Comparison of ENCODE assay signal across 21 cellular contexts in genomic region chr3:52248165-52248541, GRCh38. TPM values are rescaled to one million over a fixed set of nuclear protein-coding genes. Genes with fewer than 3 reads are reported as not detected.
DNase-seq lines count a peak whose midpoint lies in the region; ATAC-seq, FAIRE-seq and TF ChIP-seq lines count a peak whose summit lies in the region.
"Had no signal": no experiment of that assay in that cellular context is flagged by ENCODE, and none has a peak within 500 bp of the region (broad histone marks: within the 10 kb centered on the region; RNA-seq: fewer than 3 reads in every experiment).

No MANE protein-coding gene starts in this region.

- BruUV-seq in IMR-90 (replicated peaks; lab: Mats Ljungman, UMichigan), result no TSS peak
- BruUV-seq in GM12878 (replicated peaks; lab: Mats Ljungman, UMichigan), result TSS peak; percentile 68

- no peak overlapping the region for H2AK5ac ChIP-seq in IMR-90 (ENCODE audit: low read depth, low read length)

- no peak overlapping the region for H2BK5ac ChIP-seq in IMR-90 (ENCODE audit: low read depth, low read length, poor library complexity, severe bottlenecking)

- RAD21 ChIA-PET in GM12878 (lab: Charles Lee; ENCODE audit: unreplicated experiment), result no interaction called here

- no peak overlapping the region for H2BK120ac ChIP-seq in IMR-90 (ENCODE audit: low read depth, low read length)

- H3K36me3 ChIP-seq in IMR-90 (ENCODE audit: control insufficient read depth, insufficient read depth, low read length) (peaks cover 31% of the 10 kb centered on the region), GM12878 (ENCODE audit: control insufficient read depth in 2 of 2, insufficient read depth in 2 of 2, low read length in 1 of 2) (peaks cover 11 to 14% of the 10 kb centered on the region in 2 experiments; a peak in 3 of 4 replicates), neutrophil (peaks cover 57% of the 10 kb centered on the region)

- no peak overlapping the region for H2BK20ac ChIP-seq in IMR-90 (ENCODE audit: low read depth, low read length)

- H3K14ac ChIP-seq in IMR-90 (replicated peaks; ENCODE audit: low read depth, low read length), result no peak overlapping the region

- no peak overlapping the region for H2AFZ ChIP-seq in IMR-90 (replicated peaks; ENCODE audit: low read length, poor library complexity)
- no peak overlapping the region for H2AFZ ChIP-seq in GM12878 (ENCODE audit: control insufficient read depth, low read depth, low read length)
- H2AFZ ChIP-seq: PC-9 had no signal

- H3K9ac ChIP-seq in IMR-90 (ENCODE audit: low read depth, low read length), result no peak overlapping the region
- H3K9ac ChIP-seq in GM12878 (ENCODE audit: control insufficient read depth, insufficient read depth, low read length), result no peak overlapping the region

- H4K8ac ChIP-seq in IMR-90 (ENCODE audit: low read depth in 2 of 2, low read length in 2 of 2), result no peak overlapping the region

- no peak overlapping the region for H3K4me3 ChIP-seq in IMR-90 (ENCODE audit: insufficient read depth, low read depth, low read length)
- H3K4me3 ChIP-seq in GM12878, result no peak overlapping the region
- H3K4me3 ChIP-seq in neutrophil (ENCODE audit: low read depth in 1 of 2, low read length in 1 of 2), result peak overlapping the region in 1 of 2 experiments; percentile 81
- H3K4me3 ChIP-seq: A549, PC-9, sigmoid colon had no signal

- CTCF ChIA-PET in IMR-90 (lab: Yijun Ruan, JAX) (no interaction called here), GM12878 (lab: Yijun Ruan, JAX) (interaction anchor here (0.6 kb wide), 1 partner anchor 37 kb away, joined by 3 read pairs; no protein-coding TSS in a partner anchor)

- no peak overlapping the region for H3K4ac ChIP-seq in IMR-90 (ENCODE audit: low read depth, low read length)

- H3K79me1 ChIP-seq in IMR-90 (ENCODE audit: low read depth in 1 of 2, low read length in 2 of 2), result peaks cover 10 to 64% of the 10 kb centered on the region in 2 experiments

- H3K27ac ChIP-seq in IMR-90 (ENCODE audit: insufficient read depth, low read length) (no peak overlapping the region), GM12878 (ENCODE audit: control insufficient read depth, insufficient read depth) (no peak overlapping the region), neutrophil (peak overlapping the region; percentile 98)
- H3K27ac ChIP-seq: A549, PC-9 had no signal

- ATAC-seq in IMR-90 (ENCODE audit: low read depth), result no peak
- ATAC-seq in GM12878, result no peak
- no peak for ATAC-seq in GM21381 (IDR thresholded peaks at IDR 0.05; ENCODE audit: unreplicated experiment)
- no peak for ATAC-seq in GM19467 (IDR thresholded peaks at IDR 0.05; ENCODE audit: unreplicated experiment)
- ATAC-seq: left ventricle myocardium superior had no signal

- TF ChIP-seq RAD21 in IMR-90 (IDR thresholded peaks at IDR 0.05; ENCODE audit: low read length) (no peak), GM12878 (IDR thresholded peaks at IDR 0.05; ENCODE audit: insufficient read depth, low read depth, low read length) (no peak)

- no peak overlapping the region for H3K18ac ChIP-seq in IMR-90 (ENCODE audit: low read depth, low read length)

- peak overlapping the region; percentile 59 for H2AK9ac ChIP-seq in IMR-90 (replicated peaks; ENCODE audit: low read depth, low read length, poor library complexity)

- H3K23ac ChIP-seq in IMR-90 (ENCODE audit: low read depth, low read length), result no peak overlapping the region

- no peak for TF ChIP-seq EP300 in GM12878 (IDR thresholded peaks at IDR 0.05; ENCODE audit: borderline replicate concordance in 1 of 2, control insufficient read depth in 1 of 2, low read depth in 2 of 2, low read length in 2 of 2)

- TF ChIP-seq CTCF in IMR-90 (conservative IDR thresholded peaks at IDR 0.05; ENCODE audit: low read depth, low read length), result no peak
- no peak for TF ChIP-seq CTCF in GM12878 (IDR thresholded peaks at IDR 0.05 in 2 of 3, conservative IDR thresholded peaks at IDR 0.05 in 1 of 3; ENCODE audit: control insufficient read depth in 2 of 3, extremely low read depth in 1 of 3, insufficient read depth in 1 of 3, low read depth in 3 of 3, low read length in 3 of 3)
- TF ChIP-seq CTCF in neutrophil (IDR thresholded peaks at IDR 0.05), result no peak

- peaks cover 1% of the 10 kb centered on the region for H3K79me2 ChIP-seq in GM12878 (ENCODE audit: control insufficient read depth, insufficient read depth, low read length)

- TF ChIP-seq POLR2A in IMR-90 (IDR thresholded peaks at IDR 0.05; ENCODE audit: low read depth, low read length), result no peak
- TF ChIP-seq POLR2A in GM12878 (IDR thresholded peaks at IDR 0.05; ENCODE audit: low read depth, low read length), result no peak

- H3K9me3 ChIP-seq in IMR-90 (ENCODE audit: control insufficient read depth, insufficient read depth, low read length) (0 out of 2 replicates have a peak, but pooled peaks cover 1% of the 10 kb centered on the region), GM12878 (replicated peaks; ENCODE audit: control insufficient read depth, insufficient read depth, low read length) (no peaks in the 10 kb centered on the region; the same call in 2 of the 3 replicates), neutrophil (no peaks in the 10 kb centered on the region)
- H3K9me3 ChIP-seq: A549, sigmoid colon, stomach had no signal

- in situ Hi-C loops in IMR-90 (cut with MboI; ENCODE audit: low sequenced_read_pairs) (no loop called here), GM12878 (cut with MboI) (no loop called here)

- WGBS in IMR-90 (ENCODE audit: extremely low coverage in 2 of 2, insufficient read length in 1 of 2), 2 experiments, result 93% methylated on average over 3 of the region's 10 CpGs; no CpG with 5 or more reads in 1 of the 2 experiments
- 82% methylated on average over 10 of the region's 10 CpGs for WGBS in GM12878 (ENCODE audit: insufficient coverage, insufficient replicate concordance, low lambda C conversion rate, missing lambda C conversion rate)

- no peak overlapping the region for H3K56ac ChIP-seq in IMR-90 (ENCODE audit: extremely low read depth, insufficient read depth, low read length)

- dilution Hi-C loops in IMR-90 (cut with HindIII; ENCODE audit: low sequenced_read_pairs, unreplicated experiment), result no loop called here

- H3K4me2 ChIP-seq in IMR-90 (ENCODE audit: low read depth, low read length), result no peak overlapping the region
- no peak overlapping the region for H3K4me2 ChIP-seq in GM12878 (ENCODE audit: control insufficient read depth, insufficient read depth)
- H3K4me2 ChIP-seq: A549, PC-9 had no signal

- intact Hi-C loops in IMR-90 (cut with micrococcal nuclease), result no loop called here
- intact Hi-C loops in GM12878 (cut with micrococcal nuclease; ENCODE audit: unreplicated experiment), result no loop called here

- POLR2A ChIA-PET in IMR-90 (lab: Charles Lee; ENCODE audit: unreplicated experiment), result interaction anchor here (0.5 kb wide), 1 partner anchor 30 kb away, joined by 8 read pairs; the partner anchor contains the start of gene WDR82
- POLR2A ChIA-PET in GM12878 (lab: Charles Lee), result interaction anchor here (0.6 to 7.8 kb wide), 6 partner anchors 10 to 37 kb away, joined by 3 to 60 read pairs (median 4); partner anchors contain the start of genes TLR9, TWF2 and WDR82

- H4K91ac ChIP-seq in IMR-90 (ENCODE audit: insufficient read depth, low read depth, low read length), result no peak overlapping the region

- DNase-seq in activated CD4-positive, alpha-beta T cell treated with anti-CD3 and anti-CD28 coated beads for 1 hour, result peak; percentile 6
- no peak for DNase-seq in activated CD4-positive, alpha-beta T cell treated with anti-CD3 and anti-CD28 coated beads, Interleukin-2, amount 50 U/mL, for 4 hours
- DNase-seq in IMR-90, result no peak
- DNase-seq in GM12878 (ENCODE audit: low read depth, low spot score), result no peak
- DNase-seq in NCI-H1105 (lab: John Stamatoyannopoulos, UW), result no peak
- DNase-seq: activated CD4-positive, alpha-beta T cell treated with anti-CD3 and anti-CD28 coated beads, Interleukin-2, amount 50 U/mL, for 1 hour; left ventricle myocardium superior; NCI-H446 treated with DMSO at 0.1 percent for 48 hours; PC-9; sigmoid colon; stomach; SW 1271 had no signal

- H3K9me1 ChIP-seq in IMR-90 (ENCODE audit: insufficient read depth, low read length), result peaks cover 34% of the 10 kb centered on the region

- FAIRE-seq in GM12878 (lab: Jason Lieb, UNC), result no peak
- FAIRE-seq: A549, colon, D721Med, HepG2 had no signal

- H4K20me1 ChIP-seq in IMR-90 (ENCODE audit: insufficient read depth, low read length) (peaks cover 16% of the 10 kb centered on the region; the same call in 1 of the 2 replicates), GM12878 (ENCODE audit: control insufficient read depth, insufficient read depth) (no peaks in the 10 kb centered on the region)

- H3K27me3 ChIP-seq in IMR-90 (ENCODE audit: control insufficient read depth, insufficient read depth, low read length), result no peaks in the 10 kb centered on the region
- no peaks in the 10 kb centered on the region for H3K27me3 ChIP-seq in GM12878 (replicated peaks in 1 of 2; ENCODE audit: control insufficient read depth in 2 of 2, insufficient read depth in 2 of 2, low read length in 1 of 2)
- H3K27me3 ChIP-seq in neutrophil, result no peaks in the 10 kb centered on the region
- H3K27me3 ChIP-seq: sigmoid colon, stomach had no signal

- no peak overlapping the region for H4K5ac ChIP-seq in IMR-90 (ENCODE audit: low read depth, low read length)

- no peak overlapping the region for H2BK15ac ChIP-seq in IMR-90 (ENCODE audit: low read depth, low read length)

- H3K4me1 ChIP-seq in IMR-90 (ENCODE audit: control insufficient read depth, insufficient read depth, low read length) (peaks cover 20% of the 10 kb centered on the region), GM12878 (ENCODE audit: control insufficient read depth, insufficient read depth, low read length) (peaks cover 41% of the 10 kb centered on the region), neutrophil (ENCODE audit: control insufficient read depth in 1 of 2, insufficient read depth in 1 of 2, low read depth in 1 of 2, low read length in 1 of 2) (peaks cover 60 to 71% of the 10 kb centered on the region in 2 experiments)

- SMC1A ChIA-PET in GM12878 (lab: Charles Lee; ENCODE audit: uncharacterized antibody, unreplicated experiment), result interaction anchor here (1.1 kb wide), 1 partner anchor 12 kb away, joined by 5 read pairs; no protein-coding TSS in a partner anchor

RNA-seq across cellular contexts. Expression of gene PPM1M, which starts 2.6 kb away (rescaled TPM):
- 12.2 and 13.1 TPM in 2 replicates for total RNA-seq in IMR-90 (2012; rRNA removed)
- 15.4 and 18.1 TPM in 2 replicates for polyA plus RNA-seq in IMR-90 (2012; rRNA removed)
- polyA plus RNA-seq in IMR-90 (2012; cell fraction: cytosol; rRNA removed), result 12.1 and 14.9 TPM in 2 replicates
- polyA plus RNA-seq in IMR-90 (2012; cell fraction: nucleus; rRNA removed; ENCODE audit: low replicate concordance), result 51.7 and 53.1 TPM in 2 replicates
- 10.4 and 10.8 TPM in 2 replicates for total RNA-seq in GM12878 (2013; cell fraction: nucleolus; rRNA removed)
- total RNA-seq in GM12878 (2014; rRNA removed), result 15.7 and 16.3 TPM in 2 replicates
- 14.1 TPM in 2 replicates for total RNA-seq in GM12878 (2014; rRNA removed; fragmentation: Illumina TruSeq; extraction: Trizol)
- total RNA-seq in GM12878 (2021), result 24.8 and 25.9 TPM in 2 replicates
- 11.0 TPM for polyA plus RNA-seq in GM12878 (2011; ENCODE audit: low read depth)
- 19.2 and 21.1 TPM in 2 replicates for polyA plus RNA-seq in GM12878 (2011; rRNA removed)
- polyA plus RNA-seq in GM12878 (2011; cell fraction: cytosol; rRNA removed), result 26.1 and 26.4 TPM in 2 replicates
- polyA plus RNA-seq in GM12878 (2011; cell fraction: nucleus; rRNA removed), result 55.4 and 72.9 TPM in 2 replicates
- 16.3 and 19.2 TPM in 2 replicates for polyA plus RNA-seq in GM12878 (2012)
- 19.8 and 24.3 TPM in 2 replicates for polyA plus RNA-seq in GM12878 (2014; fragmentation: Illumina TruSeq; extraction: Trizol)
- polyA plus RNA-seq in GM12878 (2014; fragmentation: Nextera tagmentation; extraction: Ambion mirVana), result 10 to 100 TPM in 1 of 2 experiments, 1 to 10 TPM in 1; 7.5 to 15.3 TPM
- 23.1 and 24.3 TPM in 2 replicates for polyA plus RNA-seq in GM12878 (2014; rRNA removed)
- polyA plus RNA-seq in GM12878 (2016; fragmentation: Nextera tagmentation; extraction: Ambion mirVana), result 1 to 10 TPM; 7.3 to 9.5 TPM
- polyA minus RNA-seq in GM12878 (2011; rRNA and poly(A)+ RNA removed), result 28.2 and 35.1 TPM in 2 replicates
- polyA minus RNA-seq in GM12878 (2011; cell fraction: cytosol; rRNA and poly(A)+ RNA removed), result 3.9 and 5.3 TPM in 2 replicates
- 11.4 and 12.5 TPM in 2 replicates for polyA minus RNA-seq in GM12878 (2011; cell fraction: nucleus; rRNA and poly(A)+ RNA removed)

RNA-seq across cellular contexts. Expression of gene TWF2, which starts 9.2 kb away (rescaled TPM):
- total RNA-seq in IMR-90 (2012; rRNA removed) (105 and 111 TPM in 2 replicates), GM12878 (2014; rRNA removed) (67.7 and 81.3 TPM in 2 replicates), GM12878 (2014; rRNA removed; fragmentation: Illumina TruSeq; extraction: Trizol) (34.7 and 37.5 TPM in 2 replicates), GM12878 (2021) (88.1 and 88.2 TPM in 2 replicates)
- polyA plus RNA-seq in IMR-90 (2012; rRNA removed) (145 and 158 TPM in 2 replicates), GM12878 (2011; rRNA removed) (30.3 and 56.6 TPM in 2 replicates), GM12878 (2014; fragmentation: Illumina TruSeq; extraction: Trizol) (9.8 and 38.5 TPM in 2 replicates), GM12878 (2014; fragmentation: Nextera tagmentation; extraction: Ambion mirVana) (1 to 10 TPM in 1 of 2 experiments, under 1 TPM in 1; 0.16 to 3.4 TPM), GM12878 (2014; rRNA removed) (106 and 113 TPM in 2 replicates), GM12878 (2016; fragmentation: Nextera tagmentation; extraction: Ambion mirVana) (10 to 100 TPM; 80.4 to 90.5 TPM)
- 165 and 194 TPM in 2 replicates for polyA plus RNA-seq in IMR-90 (2012; cell fraction: cytosol; rRNA removed)
- polyA plus RNA-seq in IMR-90 (2012; cell fraction: nucleus; rRNA removed; ENCODE audit: low replicate concordance), result 62.0 and 123 TPM in 2 replicates
- total RNA-seq in GM12878 (2013; cell fraction: nucleolus; rRNA removed), result 11.4 and 12.4 TPM in 2 replicates
- polyA plus RNA-seq in GM12878 (2011; ENCODE audit: low read depth), result 26.2 TPM
- polyA plus RNA-seq in GM12878 (2011; cell fraction: cytosol; rRNA removed), result 115 and 164 TPM in 2 replicates
- polyA plus RNA-seq in GM12878 (2011; cell fraction: nucleus; rRNA removed), result 78.7 and 103 TPM in 2 replicates
- polyA plus RNA-seq in GM12878 (2012), result 46.6 and 50.7 TPM in 2 replicates
- polyA minus RNA-seq in GM12878 (2011; rRNA and poly(A)+ RNA removed), result 40.5 and 76.6 TPM in 2 replicates
- polyA minus RNA-seq in GM12878 (2011; cell fraction: cytosol; rRNA and poly(A)+ RNA removed), result 25.4 and 34.2 TPM in 2 replicates
- polyA minus RNA-seq in GM12878 (2011; cell fraction: nucleus; rRNA and poly(A)+ RNA removed), result 11.8 and 16.6 TPM in 2 replicates

RNA-seq across cellular contexts. Expression of gene TLR9, which starts 22.7 kb away (rescaled TPM):
- not detected in 2 replicates for total RNA-seq in IMR-90 (2012; rRNA removed)
- polyA plus RNA-seq in IMR-90 (2012; rRNA removed), result 0.03 TPM in 1 of 2 replicates, not detected in the other
- polyA plus RNA-seq in IMR-90 (2012; cell fraction: cytosol; rRNA removed), result 0.01 TPM in 1 of 2 replicates, not detected in the other
- 0.15 TPM in 2 replicates for polyA plus RNA-seq in IMR-90 (2012; cell fraction: nucleus; rRNA removed; ENCODE audit: low replicate concordance)
- 0.51 and 1.6 TPM in 2 replicates for total RNA-seq in GM12878 (2013; cell fraction: nucleolus; rRNA removed)
- total RNA-seq in GM12878 (2014; rRNA removed), result 0.22 and 0.51 TPM in 2 replicates
- total RNA-seq in GM12878 (2014; rRNA removed; fragmentation: Illumina TruSeq; extraction: Trizol), result 0.14 and 0.22 TPM in 2 replicates
- total RNA-seq in GM12878 (2021), result 4.8 and 6.9 TPM in 2 replicates
- 2.1 TPM for polyA plus RNA-seq in GM12878 (2011; ENCODE audit: low read depth)
- 0.03 and 0.11 TPM in 2 replicates for polyA plus RNA-seq in GM12878 (2011; rRNA removed)
- polyA plus RNA-seq in GM12878 (2011; cell fraction: cytosol; rRNA removed), result 0.15 and 0.24 TPM in 2 replicates
- polyA plus RNA-seq in GM12878 (2011; cell fraction: nucleus; rRNA removed), result 0.64 and 1.0 TPM in 2 replicates
- polyA plus RNA-seq in GM12878 (2012), result 4.5 TPM in 2 replicates
- polyA plus RNA-seq in GM12878 (2014; fragmentation: Illumina TruSeq; extraction: Trizol), result 0.53 TPM in 1 of 2 replicates, not detected in the other
- polyA plus RNA-seq in GM12878 (2014; fragmentation: Nextera tagmentation; extraction: Ambion mirVana), result under 1 TPM in 1 of 2 experiments, not detected in 1; 0.10 TPM
- polyA plus RNA-seq in GM12878 (2014; rRNA removed), result 1.1 and 1.5 TPM in 2 replicates
- polyA plus RNA-seq in GM12878 (2016; fragmentation: Nextera tagmentation; extraction: Ambion mirVana), result 1 to 10 TPM in 1 of 2 experiments, under 1 TPM in 1; 0.82 to 1.2 TPM
- polyA minus RNA-seq in GM12878 (2011; rRNA and poly(A)+ RNA removed), result 0.15 TPM in 1 of 2 replicates, not detected in the other
- 0.42 TPM in 1 of 2 replicates, not detected in the other for polyA minus RNA-seq in GM12878 (2011; cell fraction: cytosol; rRNA and poly(A)+ RNA removed)
- 0.10 TPM in 1 of 2 replicates, not detected in the other for polyA minus RNA-seq in GM12878 (2011; cell fraction: nucleus; rRNA and poly(A)+ RNA removed)
- total RNA-seq: HepG2, stomach had no signal
- polyA plus RNA-seq: fibroblast of lung, HepG2, neural cell had no signal

RNA-seq across cellular contexts. Expression of gene WDR82, which starts 30.3 kb away (rescaled TPM):
- total RNA-seq in IMR-90 (2012; rRNA removed), result 65.3 and 68.1 TPM in 2 replicates
- polyA plus RNA-seq in IMR-90 (2012; rRNA removed), result 30.9 and 38.1 TPM in 2 replicates
- polyA plus RNA-seq in IMR-90 (2012; cell fraction: cytosol; rRNA removed), result 11.6 and 13.7 TPM in 2 replicates
- polyA plus RNA-seq in IMR-90 (2012; cell fraction: nucleus; rRNA removed; ENCODE audit: low replicate concordance), result 4.1 and 16.9 TPM in 2 replicates
- 29.7 and 32.2 TPM in 2 replicates for total RNA-seq in GM12878 (2013; cell fraction: nucleolus; rRNA removed)
- 50.0 and 51.1 TPM in 2 replicates for total RNA-seq in GM12878 (2014; rRNA removed)
- total RNA-seq in GM12878 (2014; rRNA removed; fragmentation: Illumina TruSeq; extraction: Trizol), result 45.1 and 46.4 TPM in 2 replicates
- 61.0 and 64.8 TPM in 2 replicates for total RNA-seq in GM12878 (2021)
- polyA plus RNA-seq in GM12878 (2011; ENCODE audit: low read depth), result 33.3 TPM
- polyA plus RNA-seq in GM12878 (2011; rRNA removed), result 81.8 and 82.4 TPM in 2 replicates
- polyA plus RNA-seq in GM12878 (2011; cell fraction: cytosol; rRNA removed), result 51.8 and 52.6 TPM in 2 replicates
- polyA plus RNA-seq in GM12878 (2011; cell fraction: nucleus; rRNA removed), result 14.2 and 20.5 TPM in 2 replicates
- 35.7 and 40.2 TPM in 2 replicates for polyA plus RNA-seq in GM12878 (2012)
- polyA plus RNA-seq in GM12878 (2014; fragmentation: Illumina TruSeq; extraction: Trizol), result 65.8 and 67.0 TPM in 2 replicates
- polyA plus RNA-seq in GM12878 (2014; fragmentation: Nextera tagmentation; extraction: Ambion mirVana), result 10 to 100 TPM; 10.4 to 12.5 TPM
- 49.5 and 55.2 TPM in 2 replicates for polyA plus RNA-seq in GM12878 (2014; rRNA removed)
- 10 to 100 TPM; 10.1 to 15.8 TPM for polyA plus RNA-seq in GM12878 (2016; fragmentation: Nextera tagmentation; extraction: Ambion mirVana)
- 86.3 and 110 TPM in 2 replicates for polyA minus RNA-seq in GM12878 (2011; rRNA and poly(A)+ RNA removed)
- 27.0 and 31.9 TPM in 2 replicates for polyA minus RNA-seq in GM12878 (2011; cell fraction: cytosol; rRNA and poly(A)+ RNA removed)
- polyA minus RNA-seq in GM12878 (2011; cell fraction: nucleus; rRNA and poly(A)+ RNA removed), result 12.8 and 23.2 TPM in 2 replicates

RNA-seq across cellular contexts. Expression of gene GLYCTK, which starts 39.5 kb away (rescaled TPM):
- 6.4 and 6.8 TPM in 2 replicates for total RNA-seq in IMR-90 (2012; rRNA removed)
- 13.9 and 15.6 TPM in 2 replicates for polyA plus RNA-seq in IMR-90 (2012; rRNA removed)
- 5.2 and 10.8 TPM in 2 replicates for polyA plus RNA-seq in IMR-90 (2012; cell fraction: cytosol; rRNA removed)
- 29.1 and 86.5 TPM in 2 replicates for polyA plus RNA-seq in IMR-90 (2012; cell fraction: nucleus; rRNA removed; ENCODE audit: low replicate concordance)
- 49.8 and 58.7 TPM in 2 replicates for total RNA-seq in GM12878 (2013; cell fraction: nucleolus; rRNA removed)
- total RNA-seq in GM12878 (2014; rRNA removed), result 13.7 and 14.9 TPM in 2 replicates
- total RNA-seq in GM12878 (2014; rRNA removed; fragmentation: Illumina TruSeq; extraction: Trizol), result 8.5 and 8.8 TPM in 2 replicates
- total RNA-seq in GM12878 (2021), result 19.0 and 19.9 TPM in 2 replicates
- 7.2 TPM for polyA plus RNA-seq in GM12878 (2011; ENCODE audit: low read depth)
- 6.5 and 13.5 TPM in 2 replicates for polyA plus RNA-seq in GM12878 (2011; rRNA removed)
- polyA plus RNA-seq in GM12878 (2011; cell fraction: cytosol; rRNA removed), result 21.6 and 36.9 TPM in 2 replicates
- 76.2 and 80.1 TPM in 2 replicates for polyA plus RNA-seq in GM12878 (2011; cell fraction: nucleus; rRNA removed)
- polyA plus RNA-seq in GM12878 (2012), result 10.3 and 13.3 TPM in 2 replicates
- polyA plus RNA-seq in GM12878 (2014; fragmentation: Illumina TruSeq; extraction: Trizol), result 2.3 and 7.4 TPM in 2 replicates
- polyA plus RNA-seq in GM12878 (2014; fragmentation: Nextera tagmentation; extraction: Ambion mirVana), result 1 to 10 TPM in 1 of 2 experiments, under 1 TPM in 1; 0.66 to 2.7 TPM
- polyA plus RNA-seq in GM12878 (2014; rRNA removed), result 22.6 and 26.5 TPM in 2 replicates
- 10 to 100 TPM; 10.6 to 15.7 TPM for polyA plus RNA-seq in GM12878 (2016; fragmentation: Nextera tagmentation; extraction: Ambion mirVana)
- polyA minus RNA-seq in GM12878 (2011; rRNA and poly(A)+ RNA removed), result 11.3 and 23.6 TPM in 2 replicates
- 5.3 and 7.6 TPM in 2 replicates for polyA minus RNA-seq in GM12878 (2011; cell fraction: cytosol; rRNA and poly(A)+ RNA removed)
- polyA minus RNA-seq in GM12878 (2011; cell fraction: nucleus; rRNA and poly(A)+ RNA removed), result 19.2 and 41.1 TPM in 2 replicates
